In the genomic region with DNA sequence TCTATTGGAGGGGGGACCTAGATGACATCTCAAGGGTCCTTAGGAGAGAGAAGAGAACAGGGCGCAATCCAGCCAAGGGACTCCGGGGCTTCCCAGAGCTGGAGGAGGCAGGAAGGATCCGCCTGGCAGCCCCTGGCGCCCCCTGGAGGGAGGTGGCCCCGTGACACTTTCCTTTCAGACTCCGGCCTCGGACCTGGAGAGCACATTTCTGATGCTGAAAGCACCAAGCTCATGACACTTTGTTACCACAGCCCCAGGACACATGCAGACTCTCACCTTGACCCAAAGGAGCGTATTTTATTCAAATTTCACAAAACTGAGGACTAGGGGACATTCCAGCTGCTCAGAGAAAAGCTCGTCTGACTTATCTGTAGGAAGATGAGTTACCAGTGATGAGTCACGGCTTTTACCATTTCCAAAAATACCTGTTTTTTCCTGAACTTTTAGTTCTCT, we compare ENCODE assay signal across 9 cellular contexts. TPM values are rescaled to one million over a fixed set of nuclear protein-coding genes. Genes with fewer than 3 reads are reported as not detected.
DNase-seq lines count a peak whose midpoint lies in the region; ATAC-seq and TF ChIP-seq lines count a peak whose summit lies in the region.
"Had no signal": no experiment of that assay in that cellular context is flagged by ENCODE, and none has a peak within 500 bp of the region (broad histone marks: within the 10 kb centered on the region; RNA-seq: fewer than 3 reads in every experiment).

No MANE protein-coding gene starts in this region.

- no peaks in the 10 kb centered on the region for H3K27me3 ChIP-seq in OCI-LY3 (ENCODE audit: low read depth, low read length)
- no peaks in the 10 kb centered on the region for H3K27me3 ChIP-seq in heart left ventricle

- peak overlapping the region; percentile 20; the same call in 1 of the 2 replicates for H3K9ac ChIP-seq in OCI-LY3 (ENCODE audit: low read length)

- H3K4me2 ChIP-seq in OCI-LY3 (ENCODE audit: low read length) = peak overlapping the region; percentile 66

- no peaks in the 10 kb centered on the region for H3K79me2 ChIP-seq in OCI-LY3 (ENCODE audit: low read length)

- H3K9me3 ChIP-seq in OCI-LY3 (ENCODE audit: insufficient read depth, low read length) (no peaks in the 10 kb centered on the region), heart left ventricle (no peaks in the 10 kb centered on the region)

- peak; percentile 71 to 72 for ATAC-seq in activated naive CD4-positive, alpha-beta T cell treated with anti-CD3 and anti-CD28 coated beads, Interleukin-2, amount 50 U/mL, for 72 hours
- ATAC-seq in heart left ventricle (peak in 3 of 4 donors; percentile 21 to 59 (median 31)), HG03432 (IDR thresholded peaks at IDR 0.05; ENCODE audit: unreplicated experiment) (no peak)

- H3K36me3 ChIP-seq in OCI-LY3 (replicated peaks; ENCODE audit: low read depth, low read length) (no peaks in the 10 kb centered on the region), heart left ventricle (no peaks in the 10 kb centered on the region)

- WGBS in heart left ventricle, 4 donors = 35 to 47% (median 43%) methylated on average over 4 to 10 of the region's 10 CpGs

- no peaks in the 10 kb centered on the region for H4K20me1 ChIP-seq in OCI-LY3 (ENCODE audit: insufficient read depth, low read length)

- peaks cover 0 to 10% of the 10 kb centered on the region in 2 donors for H3K9me3 Mint-ChIP-seq in activated naive CD4-positive, alpha-beta T cell treated with anti-CD3 and anti-CD28 coated beads, Interleukin-2, amount 50 U/mL, for 72 hours

- DNase-seq in NCI-H1436 (lab: John Stamatoyannopoulos, UW) = peak; percentile 17
- no peak for DNase-seq in NCI-H1436 treated with DMSO at 0.1 percent for 48 hours (lab: John Stamatoyannopoulos, UW)
- DNase-seq in activated naive CD4-positive, alpha-beta T cell treated with anti-CD3 and anti-CD28 coated beads, Interleukin-2, amount 50 U/mL, for 72 hours (ENCODE audit: low spot score in 2 of 2) = peak in 1 of 2 donors; percentile 67
- DNase-seq in heart left ventricle = peak; percentile 72 to 83 (median 78)
- DNase-seq in retinal pigment epithelial cell (ENCODE audit: low read depth) = no peak
- DNase-seq in Ammon's horn (ENCODE audit: low spot score) = no peak

- TF ChIP-seq CTCF in OCI-LY3 (IDR thresholded peaks at IDR 0.05; ENCODE audit: low read depth, low read length) (peak; percentile 53), heart left ventricle (IDR thresholded peaks at IDR 0.05) (peak; percentile 51 to 85 (median 70)), retinal pigment epithelial cell (conservative IDR thresholded peaks at IDR 0.05; ENCODE audit: low read depth, low read length) (peak; percentile 86)

- no peak for TF ChIP-seq POLR2A in heart left ventricle (IDR thresholded peaks at IDR 0.05)

- intact Hi-C loops in heart left ventricle (cut with DNase I) = loop anchor here in 3 of 10 donors (2.0 to 10.0 kb wide), 4 partner anchors 43 to 128 kb away; no protein-coding TSS in a partner anchor

- H2AFZ ChIP-seq in OCI-LY3 (ENCODE audit: low read depth, low read length) = peak overlapping the region; percentile 83; the same call in 1 of the 2 replicates

- peak overlapping the region in 1 of 2 donors; percentile 68 for H3K27ac Mint-ChIP-seq in activated naive CD4-positive, alpha-beta T cell treated with anti-CD3 and anti-CD28 coated beads, Interleukin-2, amount 50 U/mL, for 72 hours
- H3K27ac Mint-ChIP-seq: B cell had no signal

- peak overlapping the region; percentile 66 for H3K4me3 ChIP-seq in OCI-LY3 (ENCODE audit: low read length)
- H3K4me3 ChIP-seq in heart left ventricle = no peak overlapping the region
- no peak overlapping the region for H3K4me3 ChIP-seq in retinal pigment epithelial cell (ENCODE audit: low read length)

- peaks cover 0 to 9% of the 10 kb centered on the region in 2 donors for H3K36me3 Mint-ChIP-seq in activated naive CD4-positive, alpha-beta T cell treated with anti-CD3 and anti-CD28 coated beads, Interleukin-2, amount 50 U/mL, for 72 hours

- H3K4me1 ChIP-seq in OCI-LY3 (ENCODE audit: low read length) (no peaks in the 10 kb centered on the region), heart left ventricle (peaks cover 4 to 42% (median 26%) of the 10 kb centered on the region in 12 donors)

- H3K27ac ChIP-seq in OCI-LY3 (ENCODE audit: low read length) = no peak overlapping the region
- peak overlapping the region; percentile 39 to 81 (median 63) for H3K27ac ChIP-seq in heart left ventricle

RNA-seq across cellular contexts. Expression of gene POFUT2, which starts 21.4 kb away (rescaled TPM):
- 10 to 100 TPM; 11.3 to 16.0 TPM for total RNA-seq in activated naive CD4-positive, alpha-beta T cell treated with anti-CD3 and anti-CD28 coated beads, Interleukin-2, amount 50 U/mL, for 72 hours
- 10 to 100 TPM; 10.8 to 22.0 (median 18.5) TPM for total RNA-seq in heart left ventricle
- 10 to 100 TPM; 14.1 to 25.8 TPM for polyA plus RNA-seq in heart left ventricle

Comparison
In these comparisons a context has a peak if more than half of its experiments do, and no peak if none do; other contexts are left out.
1. DNase-seq: peak in NCI-H1436 (single experiment) and heart left ventricle (5 of 5); none in NCI-H1436 treated with DMSO at 0.1 percent for 48 hours (single experiment), retinal pigment epithelial cell (single experiment) and Ammon's horn (single experiment).
2. Peak in every context shown above with its lines, with median percentiles within 50 percentile points of each other: CTCF ChIP-seq.